ENCODE assay signal across 1 cellular context in the genomic region with DNA sequence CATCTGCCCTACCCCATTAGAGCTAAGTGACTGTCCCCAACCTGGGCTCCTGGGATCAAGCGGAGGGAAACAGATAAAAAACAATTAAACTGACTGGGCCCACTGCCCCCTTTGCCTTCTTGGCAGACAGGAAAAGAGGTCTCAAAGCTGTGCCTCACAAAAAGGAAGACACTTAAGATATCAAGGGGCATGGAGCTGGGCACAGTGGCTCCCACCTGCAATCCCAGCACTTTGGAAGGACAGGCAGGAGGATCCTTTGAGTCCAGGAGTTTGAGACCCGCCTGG.
TF ChIP-seq lines count a peak whose summit lies in the region.

No MANE protein-coding gene starts in this region.

TF ChIP-seq in H1, 55 proteins besides CTCF, POLR2A, EP300 and RAD21:
- TF ChIP-seq FOSL1 (IDR thresholded peaks at IDR 0.05; ENCODE audit: insufficient read depth, low read depth, low read length) = no peak
- no peak for TF ChIP-seq TCF12 (IDR thresholded peaks at IDR 0.05; ENCODE audit: low read depth, low read length)
- no peak for TF ChIP-seq EZH2 (IDR thresholded peaks at IDR 0.05; ENCODE audit: low read depth, low read length, severe bottlenecking)
- TF ChIP-seq TAF1 (IDR thresholded peaks at IDR 0.05; ENCODE audit: low read depth, low read length) = no peak
- no peak for TF ChIP-seq BCL11A (IDR thresholded peaks at IDR 0.05; ENCODE audit: low read depth in 2 of 2, low read length in 2 of 2)
- TF ChIP-seq PHF8 (conservative IDR thresholded peaks at IDR 0.05; ENCODE audit: low read depth, low read length) = no peak
- TF ChIP-seq POU5F1 (IDR thresholded peaks at IDR 0.05; ENCODE audit: low read depth, low read length) = no peak
- no peak for TF ChIP-seq TAF7 (optimal IDR thresholded peaks at IDR 0.05; ENCODE audit: borderline replicate concordance, low read depth, low read length)
- no peak for TF ChIP-seq GTF2F1 (IDR thresholded peaks at IDR 0.05; ENCODE audit: borderline replicate concordance, low read depth, low read length)
- no peak for TF ChIP-seq CTBP2 (IDR thresholded peaks at IDR 0.05; ENCODE audit: borderline replicate concordance, insufficient read depth, insufficient read length, low read length)
- TF ChIP-seq KDM1A (IDR thresholded peaks at IDR 0.05; ENCODE audit: borderline replicate concordance, low read length) = no peak
- no peak for TF ChIP-seq NANOG (IDR thresholded peaks at IDR 0.05; ENCODE audit: insufficient read depth, low read depth, low read length, poor library complexity, severe bottlenecking)
- TF ChIP-seq CEBPB (IDR thresholded peaks at IDR 0.05; ENCODE audit: low read depth, low read length) = no peak
